Comparison of ENCODE assay signal across 27 cellular contexts in genomic region chr2:8168876-8169275, GRCh38.
DNase-seq lines count a peak whose midpoint lies in the region; ATAC-seq and TF ChIP-seq lines count a peak whose summit lies in the region.
"Had no signal": no experiment of that assay in that cellular context is flagged by ENCODE, and none has a peak within 500 bp of the region (broad histone marks: within the 10 kb centered on the region; RNA-seq: fewer than 3 reads in every experiment).

No MANE protein-coding gene starts in this region.

- H3K27me3 Mint-ChIP-seq in activated CD8-positive, alpha-beta T cell treated with anti-CD3 and anti-CD28 coated beads for 36 hours: no peaks in the 10 kb centered on the region
- peaks cover 8% of the 10 kb centered on the region for H3K27me3 Mint-ChIP-seq in activated CD8-positive, alpha-beta T cell treated with anti-CD3 and anti-CD28 coated beads, Interleukin-2, amount 10 ng/mL, durations not matched to agents 7 days and 5 days (ENCODE audit: low read depth)
- no peaks in the 10 kb centered on the region for H3K27me3 Mint-ChIP-seq in activated T-helper 17 cell treated with anti-CD3 and anti-CD28 coated beads, Interleukin-2, amount 50 U/mL, for 72 hours

- H3K4me3 ChIP-seq in fibroblast of the aortic adventitia (ENCODE audit: low read depth, low read length) (no peak overlapping the region), tibial artery (no peak overlapping the region)
- H3K4me3 ChIP-seq: coronary artery, esophagus muscularis mucosa, gastrocnemius medialis, HAP-1, sigmoid colon, SJCRH30, stomach, tibial nerve had no signal

- no peaks in the 10 kb centered on the region for H3K9me3 Mint-ChIP-seq in activated CD8-positive, alpha-beta T cell treated with anti-CD3 and anti-CD28 coated beads for 36 hours
- H3K9me3 Mint-ChIP-seq in activated CD8-positive, alpha-beta T cell treated with anti-CD3 and anti-CD28 coated beads, Interleukin-2, amount 10 ng/mL, durations not matched to agents 7 days and 5 days (ENCODE audit: insufficient read depth): peaks cover 7% of the 10 kb centered on the region
- peaks cover 3% of the 10 kb centered on the region for H3K9me3 Mint-ChIP-seq in activated T-helper 17 cell treated with anti-CD3 and anti-CD28 coated beads, Interleukin-2, amount 50 U/mL, for 72 hours
- H3K9me3 Mint-ChIP-seq: endodermal cell, neural crest cell had no signal

- H3K36me3 ChIP-seq in tibial artery: no peaks in the 10 kb centered on the region
- H3K36me3 ChIP-seq: esophagus muscularis mucosa, gastrocnemius medialis, HAP-1, sigmoid colon, SJCRH30, stomach, tibial nerve had no signal

- POLR2A ChIA-PET in activated CD8-positive, alpha-beta T cell treated with anti-CD3 and anti-CD28 coated beads for 36 hours (lab: Charles Lee): interaction anchor here (1.0 kb wide), 1 partner anchor 14 kb away, joined by 4 read pairs; no protein-coding TSS in a partner anchor
- POLR2A ChIA-PET in activated CD8-positive, alpha-beta T cell treated with anti-CD3 and anti-CD28 coated beads, Interleukin-2, amount 10 ng/mL, durations not matched to agents 7 days and 5 days (lab: Charles Lee): no interaction called here

- intact Hi-C loops in activated CD8-positive, alpha-beta T cell treated with anti-CD3 and anti-CD28 coated beads for 36 hours (cut with micrococcal nuclease): no loop called here
- intact Hi-C loops in tibial artery (cut with DNase I; ENCODE audit: low total_unique reads): no loop called here

- H3K9me3 ChIP-seq in tibial artery: no peaks in the 10 kb centered on the region
- H3K9me3 ChIP-seq: esophagus muscularis mucosa, gastrocnemius medialis, HAP-1, sigmoid colon, SJCRH30, stomach, tibial nerve had no signal

- CTCF ChIA-PET in activated CD8-positive, alpha-beta T cell treated with anti-CD3 and anti-CD28 coated beads for 36 hours (lab: Charles Lee): no interaction called here
- CTCF ChIA-PET in activated CD8-positive, alpha-beta T cell treated with anti-CD3 and anti-CD28 coated beads, Interleukin-2, amount 10 ng/mL, durations not matched to agents 7 days and 5 days (lab: Charles Lee): no interaction called here

- no peak for TF ChIP-seq CTCF in activated CD8-positive, alpha-beta T cell treated with anti-CD3 and anti-CD28 coated beads for 36 hours (IDR thresholded peaks at IDR 0.05)
- no peak for TF ChIP-seq CTCF in fibroblast of the aortic adventitia (IDR thresholded peaks at IDR 0.05; ENCODE audit: insufficient read depth, low read length)
- TF ChIP-seq CTCF in tibial artery (IDR thresholded peaks at IDR 0.05): no peak

- H3K36me3 Mint-ChIP-seq in activated CD8-positive, alpha-beta T cell treated with anti-CD3 and anti-CD28 coated beads for 36 hours (ENCODE audit: low read depth): no peaks in the 10 kb centered on the region
- H3K36me3 Mint-ChIP-seq in activated CD8-positive, alpha-beta T cell treated with anti-CD3 and anti-CD28 coated beads, Interleukin-2, amount 10 ng/mL, durations not matched to agents 7 days and 5 days (ENCODE audit: low read depth): no peaks in the 10 kb centered on the region
- H3K36me3 Mint-ChIP-seq in activated T-helper 17 cell treated with anti-CD3 and anti-CD28 coated beads, Interleukin-2, amount 50 U/mL, for 72 hours (ENCODE audit: low read depth): peaks cover 5% of the 10 kb centered on the region

- peak; percentile 34 for ATAC-seq in activated CD8-positive, alpha-beta T cell treated with anti-CD3 and anti-CD28 coated beads for 36 hours
- ATAC-seq in activated CD8-positive, alpha-beta T cell treated with anti-CD3 and anti-CD28 coated beads, Interleukin-2, amount 10 ng/mL, durations not matched to agents 7 days and 5 days: no peak
- peak; percentile 36 for ATAC-seq in activated T-helper 17 cell treated with anti-CD3 and anti-CD28 coated beads, Interleukin-2, amount 50 U/mL, for 72 hours (replicated peaks)
- ATAC-seq: activated CD4-positive, CD25-positive, alpha-beta regulatory T cell treated with anti-CD3 and anti-CD28 coated beads, Interleukin-2, amount 50 U/mL, for 24 hours; gastrocnemius medialis had no signal

- H3K27ac Mint-ChIP-seq in activated CD8-positive, alpha-beta T cell treated with anti-CD3 and anti-CD28 coated beads for 36 hours: peak overlapping the region; percentile 46
- no peak overlapping the region for H3K27ac Mint-ChIP-seq in activated CD8-positive, alpha-beta T cell treated with anti-CD3 and anti-CD28 coated beads, Interleukin-2, amount 10 ng/mL, durations not matched to agents 7 days and 5 days
- H3K27ac Mint-ChIP-seq in activated T-helper 17 cell treated with anti-CD3 and anti-CD28 coated beads, Interleukin-2, amount 50 U/mL, for 72 hours: peak overlapping the region; percentile 85
- H3K27ac Mint-ChIP-seq: endodermal cell had no signal

- H3K4me1 Mint-ChIP-seq in activated CD8-positive, alpha-beta T cell treated with anti-CD3 and anti-CD28 coated beads for 36 hours (ENCODE audit: low read depth): peaks cover 10% of the 10 kb centered on the region
- H3K4me1 Mint-ChIP-seq in activated CD8-positive, alpha-beta T cell treated with anti-CD3 and anti-CD28 coated beads, Interleukin-2, amount 10 ng/mL, durations not matched to agents 7 days and 5 days (ENCODE audit: low read depth): peaks cover 9% of the 10 kb centered on the region
- H3K4me1 Mint-ChIP-seq in activated T-helper 17 cell treated with anti-CD3 and anti-CD28 coated beads, Interleukin-2, amount 50 U/mL, for 72 hours: peaks cover 8% of the 10 kb centered on the region

- peak overlapping the region; percentile 71 to 72 for H3K27ac ChIP-seq in tibial artery
- H3K27ac ChIP-seq: esophagus muscularis mucosa, gastrocnemius medialis, sigmoid colon, SJCRH30, stomach, tibial nerve had no signal

- H3K27me3 ChIP-seq in tibial artery: no peaks in the 10 kb centered on the region
- H3K27me3 ChIP-seq: esophagus muscularis mucosa, gastrocnemius medialis, sigmoid colon, SJCRH30, stomach, tibial nerve had no signal

- peaks cover 0 to 53% (median 13%) of the 10 kb centered on the region in 4 donors for H3K4me1 ChIP-seq in tibial artery
- H3K4me1 ChIP-seq: esophagus muscularis mucosa, gastrocnemius medialis, HAP-1, SJCRH30, stomach, tibial nerve had no signal

- H3K4me3 Mint-ChIP-seq in activated CD8-positive, alpha-beta T cell treated with anti-CD3 and anti-CD28 coated beads for 36 hours: no peak overlapping the region
- H3K4me3 Mint-ChIP-seq in activated CD8-positive, alpha-beta T cell treated with anti-CD3 and anti-CD28 coated beads, Interleukin-2, amount 10 ng/mL, durations not matched to agents 7 days and 5 days: no peak overlapping the region
- H3K4me3 Mint-ChIP-seq in activated T-helper 17 cell treated with anti-CD3 and anti-CD28 coated beads, Interleukin-2, amount 50 U/mL, for 72 hours: peak overlapping the region; percentile 57
- H3K4me3 Mint-ChIP-seq: endodermal cell, neural crest cell had no signal

- DNase-seq in activated CD8-positive, alpha-beta T cell treated with anti-CD3 and anti-CD28 coated beads for 36 hours: no peak
- no peak for DNase-seq in activated CD8-positive, alpha-beta T cell treated with anti-CD3 and anti-CD28 coated beads, Interleukin-2, amount 10 ng/mL, durations not matched to agents 7 days and 5 days
- peak; percentile 67 for DNase-seq in fibroblast of the aortic adventitia (ENCODE audit: low read depth)
- no peak for DNase-seq in tibial artery
- DNase-seq in NCI-H2081 treated with DMSO at 0.1 percent for 48 hours (lab: John Stamatoyannopoulos, UW): no peak
- DNase-seq in AG08395 (ENCODE audit: low spot score): no peak
- DNase-seq in medulla oblongata (ENCODE audit: extremely low spot score): no peak
- DNase-seq: activated naive CD4-positive, alpha-beta T cell treated with Interleukin-2 at 50 U/mL for 16 hours; activated T-cell treated with anti-CD3 and anti-CD28 coated beads, Interleukin-2, amount 50 U/mL, for 48 hours; DMS153; endodermal cell; gastrocnemius medialis; KG1; left cardiac atrium; NCI-H1436; NCI-H446 treated with DMSO at 0.1 percent for 48 hours; NCI-H82; sigmoid colon; SJCRH30; stomach had no signal
